In genomic region chr4:121642876-121643585, GRCh38 we compare ENCODE assay signal across 37 cellular contexts.
"Had no signal": no experiment of that assay in that cellular context is flagged by ENCODE, and none has a peak within 500 bp of the region (broad histone marks: within the 10 kb centered on the region; RNA-seq: fewer than 3 reads in every experiment).

No MANE protein-coding gene starts in this region.

- ATAC-seq: activated CD8-positive, alpha-beta memory T cell treated with anti-CD3 and anti-CD28 coated beads, Interleukin-2, amount 10 ng/mL, durations not matched to agents 7 days and 5 days; activated naive CD8-positive, alpha-beta T cell treated with anti-CD3 and anti-CD28 coated beads, Interleukin-2, amount 50 U/mL, for 24 hours; Right ventricle myocardium inferior had no signal

- DNase-seq: activated CD4-positive, alpha-beta memory T cell treated with anti-CD3 and anti-CD28 coated beads, Interleukin-2, amount 10 ng/mL, durations not matched to agents 7 days and 5 days; activated CD4-positive, alpha-beta T cell treated with anti-CD3 and anti-CD28 coated beads for 1 hour; activated CD4-positive, alpha-beta T cell treated with anti-CD3 and anti-CD28 coated beads for 48 hours; activated CD4-positive, CD25-positive, alpha-beta regulatory T cell; activated CD8-positive, alpha-beta memory T cell treated with anti-CD3 and anti-CD28 coated beads for 24 hours; activated CD8-positive, alpha-beta memory T cell treated with anti-CD3 and anti-CD28 coated beads, Interleukin-2, amount 10 ng/mL, durations not matched to agents 7 days and 5 days; activated CD8-positive, alpha-beta memory T cell treated with anti-CD3 and anti-CD28 coated beads, Interleukin-2, amount 50 U/mL, for 48 hours; activated effector memory CD4-positive, alpha-beta T cell treated with Interleukin-2 at 50 U/mL for 16 hours; activated naive CD4-positive, alpha-beta T cell treated with anti-CD3 and anti-CD28 coated beads, Interleukin-2, amount 10 ng/mL, durations not matched to agents 7 days and 5 days; activated naive CD8-positive, alpha-beta T cell treated with anti-CD3 and anti-CD28 coated beads, Interleukin-2, amount 50 U/mL, for 24 hours; activated T-cell treated with anti-CD3 and anti-CD28 coated beads, Interleukin-2, amount 50 U/mL, for 48 hours; anterior cingulate cortex; caudate nucleus; Karpas-422; KBM-7; NCI-H1105; NCI-H1417 treated with DMSO at 0.1 percent for 48 hours; NCI-H187 treated with DMSO at 0.1 percent for 48 hours; NCI-H2081; NCI-H2171 treated with DMSO at 0.1 percent for 48 hours; NCI-H2227 treated with DMSO at 0.1 percent for 48 hours; NCI-H446 treated with DMSO at 0.1 percent for 48 hours; NCI-H524; NCI-H69; NCI-H82; Peyer's patch; RPMI8226; SIG-M5; SW 1271; T-helper 1 cell; T-helper 2 cell; T-helper 9 cell; WERI-Rb-1 had no signal

- H3K27ac ChIP-seq: Peyer's patch, WERI-Rb-1 had no signal

- H3K4me1 Mint-ChIP-seq: activated CD4-positive, alpha-beta memory T cell treated with anti-CD3 and anti-CD28 coated beads, Interleukin-2, amount 10 ng/mL, durations not matched to agents 7 days and 5 days; activated CD8-positive, alpha-beta memory T cell treated with anti-CD3 and anti-CD28 coated beads, Interleukin-2, amount 10 ng/mL, durations not matched to agents 7 days and 5 days; activated naive CD4-positive, alpha-beta T cell treated with anti-CD3 and anti-CD28 coated beads, Interleukin-2, amount 10 ng/mL, durations not matched to agents 7 days and 5 days; activated naive CD8-positive, alpha-beta T cell treated with anti-CD3 and anti-CD28 coated beads, Interleukin-2, amount 50 U/mL, for 24 hours; brain had no signal

- H3K36me3 ChIP-seq: Peyer's patch, WERI-Rb-1 had no signal

- H3K9me3 ChIP-seq: Peyer's patch had no signal

- H3K9me3 Mint-ChIP-seq: activated CD4-positive, alpha-beta memory T cell treated with anti-CD3 and anti-CD28 coated beads, Interleukin-2, amount 10 ng/mL, durations not matched to agents 7 days and 5 days; activated naive CD4-positive, alpha-beta T cell treated with anti-CD3 and anti-CD28 coated beads, Interleukin-2, amount 10 ng/mL, durations not matched to agents 7 days and 5 days; activated naive CD8-positive, alpha-beta T cell treated with anti-CD3 and anti-CD28 coated beads, Interleukin-2, amount 50 U/mL, for 24 hours; brain had no signal

- H3K4me3 Mint-ChIP-seq: activated CD4-positive, alpha-beta memory T cell treated with anti-CD3 and anti-CD28 coated beads, Interleukin-2, amount 10 ng/mL, durations not matched to agents 7 days and 5 days; activated CD8-positive, alpha-beta memory T cell treated with anti-CD3 and anti-CD28 coated beads, Interleukin-2, amount 10 ng/mL, durations not matched to agents 7 days and 5 days; activated naive CD4-positive, alpha-beta T cell treated with anti-CD3 and anti-CD28 coated beads, Interleukin-2, amount 10 ng/mL, durations not matched to agents 7 days and 5 days; activated naive CD8-positive, alpha-beta T cell; activated naive CD8-positive, alpha-beta T cell treated with anti-CD3 and anti-CD28 coated beads, Interleukin-2, amount 50 U/mL, for 24 hours; brain had no signal

- H3K4me3 ChIP-seq: Peyer's patch had no signal

- H3K27me3 Mint-ChIP-seq: activated naive CD4-positive, alpha-beta T cell treated with anti-CD3 and anti-CD28 coated beads, Interleukin-2, amount 10 ng/mL, durations not matched to agents 7 days and 5 days; brain had no signal

- H3K36me3 Mint-ChIP-seq: activated CD8-positive, alpha-beta memory T cell treated with anti-CD3 and anti-CD28 coated beads, Interleukin-2, amount 10 ng/mL, durations not matched to agents 7 days and 5 days; activated naive CD4-positive, alpha-beta T cell treated with anti-CD3 and anti-CD28 coated beads, Interleukin-2, amount 10 ng/mL, durations not matched to agents 7 days and 5 days; activated naive CD8-positive, alpha-beta T cell; brain had no signal

- H3K4me1 ChIP-seq: Peyer's patch had no signal

- FAIRE-seq: bronchial epithelial cell had no signal

- H3K27ac Mint-ChIP-seq: activated CD4-positive, alpha-beta memory T cell treated with anti-CD3 and anti-CD28 coated beads, Interleukin-2, amount 10 ng/mL, durations not matched to agents 7 days and 5 days; activated CD8-positive, alpha-beta memory T cell treated with anti-CD3 and anti-CD28 coated beads, Interleukin-2, amount 10 ng/mL, durations not matched to agents 7 days and 5 days; activated naive CD4-positive, alpha-beta T cell treated with anti-CD3 and anti-CD28 coated beads, Interleukin-2, amount 10 ng/mL, durations not matched to agents 7 days and 5 days; activated naive CD8-positive, alpha-beta T cell; activated naive CD8-positive, alpha-beta T cell treated with anti-CD3 and anti-CD28 coated beads, Interleukin-2, amount 50 U/mL, for 24 hours; brain had no signal

- H3K27me3 ChIP-seq: Peyer's patch had no signal
